3 cellular contexts compared by ENCODE assay signal in genomic region chr22:39469681-39470461, GRCh38.
TF ChIP-seq lines count a peak whose summit lies in the region.

No MANE protein-coding gene starts in this region.

TF ChIP-seq in SK-N-SH, 30 proteins besides CTCF, POLR2A, EP300 and RAD21:
- TF ChIP-seq, protein P1, sequence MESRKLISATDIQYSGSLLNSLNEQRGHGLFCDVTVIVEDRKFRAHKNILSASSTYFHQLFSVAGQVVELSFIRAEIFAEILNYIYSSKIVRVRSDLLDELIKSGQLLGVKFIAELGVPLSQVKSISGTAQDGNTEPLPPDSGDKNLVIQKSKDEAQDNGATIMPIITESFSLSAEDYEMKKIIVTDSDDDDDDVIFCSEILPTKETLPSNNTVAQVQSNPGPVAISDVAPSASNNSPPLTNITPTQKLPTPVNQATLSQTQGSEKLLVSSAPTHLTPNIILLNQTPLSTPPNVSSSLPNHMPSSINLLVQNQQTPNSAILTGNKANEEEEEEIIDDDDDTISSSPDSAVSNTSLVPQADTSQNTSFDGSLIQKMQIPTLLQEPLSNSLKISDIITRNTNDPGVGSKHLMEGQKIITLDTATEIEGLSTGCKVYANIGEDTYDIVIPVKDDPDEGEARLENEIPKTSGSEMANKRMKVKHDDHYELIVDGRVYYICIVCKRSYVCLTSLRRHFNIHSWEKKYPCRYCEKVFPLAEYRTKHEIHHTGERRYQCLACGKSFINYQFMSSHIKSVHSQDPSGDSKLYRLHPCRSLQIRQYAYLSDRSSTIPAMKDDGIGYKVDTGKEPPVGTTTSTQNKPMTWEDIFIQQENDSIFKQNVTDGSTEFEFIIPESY (IDR thresholded peaks at IDR 0.05; ENCODE audit: borderline replicate concordance, low read depth) = no peak
- TF ChIP-seq TCF12 (IDR thresholded peaks at IDR 0.05) = no peak
- no peak for TF ChIP-seq FOSL2 (IDR thresholded peaks at IDR 0.05; ENCODE audit: borderline replicate concordance, low read depth)
- no peak for TF ChIP-seq RCOR1 (IDR thresholded peaks at IDR 0.05; ENCODE audit: low read length)
- no peak for TF ChIP-seq EZH2phosphoT487 (IDR thresholded peaks at IDR 0.05; ENCODE audit: borderline replicate concordance, low read depth)
- no peak for TF ChIP-seq NRF1 (IDR thresholded peaks at IDR 0.05; ENCODE audit: low read depth, low read length)
- TF ChIP-seq, protein P2, sequence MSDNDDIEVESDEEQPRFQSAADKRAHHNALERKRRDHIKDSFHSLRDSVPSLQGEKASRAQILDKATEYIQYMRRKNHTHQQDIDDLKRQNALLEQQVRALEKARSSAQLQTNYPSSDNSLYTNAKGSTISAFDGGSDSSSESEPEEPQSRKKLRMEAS (IDR thresholded peaks at IDR 0.05; ENCODE audit: low read depth) = no peak
- no peak for TF ChIP-seq MEF2A (IDR thresholded peaks at IDR 0.05; ENCODE audit: borderline replicate concordance, low read depth)

TF ChIP-seq in SK-N-SH treated with all-trans-retinoic acid at 6 μM for 48 hours, 23 proteins besides CTCF, POLR2A, EP300 and RAD21:
- TF ChIP-seq OSR1 (CRISPR knock-in tag; IDR thresholded peaks at IDR 0.05) = no peak
- TF ChIP-seq CSDC2 (CRISPR knock-in tag; IDR thresholded peaks at IDR 0.05) = no peak
- TF ChIP-seq, protein P3, sequence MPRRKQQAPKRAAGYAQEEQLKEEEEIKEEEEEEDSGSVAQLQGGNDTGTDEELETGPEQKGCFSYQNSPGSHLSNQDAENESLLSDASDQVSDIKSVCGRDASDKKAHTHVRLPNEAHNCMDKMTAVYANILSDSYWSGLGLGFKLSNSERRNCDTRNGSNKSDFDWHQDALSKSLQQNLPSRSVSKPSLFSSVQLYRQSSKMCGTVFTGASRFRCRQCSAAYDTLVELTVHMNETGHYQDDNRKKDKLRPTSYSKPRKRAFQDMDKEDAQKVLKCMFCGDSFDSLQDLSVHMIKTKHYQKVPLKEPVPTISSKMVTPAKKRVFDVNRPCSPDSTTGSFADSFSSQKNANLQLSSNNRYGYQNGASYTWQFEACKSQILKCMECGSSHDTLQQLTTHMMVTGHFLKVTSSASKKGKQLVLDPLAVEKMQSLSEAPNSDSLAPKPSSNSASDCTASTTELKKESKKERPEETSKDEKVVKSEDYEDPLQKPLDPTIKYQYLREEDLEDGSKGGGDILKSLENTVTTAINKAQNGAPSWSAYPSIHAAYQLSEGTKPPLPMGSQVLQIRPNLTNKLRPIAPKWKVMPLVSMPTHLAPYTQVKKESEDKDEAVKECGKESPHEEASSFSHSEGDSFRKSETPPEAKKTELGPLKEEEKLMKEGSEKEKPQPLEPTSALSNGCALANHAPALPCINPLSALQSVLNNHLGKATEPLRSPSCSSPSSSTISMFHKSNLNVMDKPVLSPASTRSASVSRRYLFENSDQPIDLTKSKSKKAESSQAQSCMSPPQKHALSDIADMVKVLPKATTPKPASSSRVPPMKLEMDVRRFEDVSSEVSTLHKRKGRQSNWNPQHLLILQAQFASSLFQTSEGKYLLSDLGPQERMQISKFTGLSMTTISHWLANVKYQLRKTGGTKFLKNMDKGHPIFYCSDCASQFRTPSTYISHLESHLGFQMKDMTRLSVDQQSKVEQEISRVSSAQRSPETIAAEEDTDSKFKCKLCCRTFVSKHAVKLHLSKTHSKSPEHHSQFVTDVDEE (CRISPR knock-in tag; IDR thresholded peaks at IDR 0.05) = no peak
- TF ChIP-seq ISL1 (CRISPR knock-in tag; IDR thresholded peaks at IDR 0.05) = no peak
- no peak for TF ChIP-seq ZNF70 (CRISPR knock-in tag; IDR thresholded peaks at IDR 0.05)
- TF ChIP-seq, protein P4, sequence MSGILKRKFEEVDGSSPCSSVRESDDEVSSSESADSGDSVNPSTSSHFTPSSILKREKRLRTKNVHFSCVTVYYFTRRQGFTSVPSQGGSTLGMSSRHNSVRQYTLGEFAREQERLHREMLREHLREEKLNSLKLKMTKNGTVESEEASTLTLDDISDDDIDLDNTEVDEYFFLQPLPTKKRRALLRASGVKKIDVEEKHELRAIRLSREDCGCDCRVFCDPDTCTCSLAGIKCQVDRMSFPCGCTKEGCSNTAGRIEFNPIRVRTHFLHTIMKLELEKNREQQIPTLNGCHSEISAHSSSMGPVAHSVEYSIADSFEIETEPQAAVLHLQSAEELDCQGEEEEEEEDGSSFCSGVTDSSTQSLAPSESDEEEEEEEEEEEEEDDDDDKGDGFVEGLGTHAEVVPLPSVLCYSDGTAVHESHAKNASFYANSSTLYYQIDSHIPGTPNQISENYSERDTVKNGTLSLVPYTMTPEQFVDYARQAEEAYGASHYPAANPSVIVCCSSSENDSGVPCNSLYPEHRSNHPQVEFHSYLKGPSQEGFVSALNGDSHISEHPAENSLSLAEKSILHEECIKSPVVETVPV (CRISPR knock-in tag; IDR thresholded peaks at IDR 0.05) = no peak
- no peak for TF ChIP-seq BACH2 (CRISPR knock-in tag; IDR thresholded peaks at IDR 0.05; ENCODE audit: borderline replicate concordance)
- TF ChIP-seq ESRRG (CRISPR knock-in tag; IDR thresholded peaks at IDR 0.05) = no peak
- TF ChIP-seq TCF4 (CRISPR knock-in tag; IDR thresholded peaks at IDR 0.05; ENCODE audit: borderline replicate concordance) = no peak
- TF ChIP-seq PPARA (CRISPR knock-in tag; IDR thresholded peaks at IDR 0.05; ENCODE audit: borderline replicate concordance) = no peak
- no peak for TF ChIP-seq POU6F1 (CRISPR knock-in tag; IDR thresholded peaks at IDR 0.05; ENCODE audit: borderline replicate concordance, low read depth)
- TF ChIP-seq, protein P5, sequence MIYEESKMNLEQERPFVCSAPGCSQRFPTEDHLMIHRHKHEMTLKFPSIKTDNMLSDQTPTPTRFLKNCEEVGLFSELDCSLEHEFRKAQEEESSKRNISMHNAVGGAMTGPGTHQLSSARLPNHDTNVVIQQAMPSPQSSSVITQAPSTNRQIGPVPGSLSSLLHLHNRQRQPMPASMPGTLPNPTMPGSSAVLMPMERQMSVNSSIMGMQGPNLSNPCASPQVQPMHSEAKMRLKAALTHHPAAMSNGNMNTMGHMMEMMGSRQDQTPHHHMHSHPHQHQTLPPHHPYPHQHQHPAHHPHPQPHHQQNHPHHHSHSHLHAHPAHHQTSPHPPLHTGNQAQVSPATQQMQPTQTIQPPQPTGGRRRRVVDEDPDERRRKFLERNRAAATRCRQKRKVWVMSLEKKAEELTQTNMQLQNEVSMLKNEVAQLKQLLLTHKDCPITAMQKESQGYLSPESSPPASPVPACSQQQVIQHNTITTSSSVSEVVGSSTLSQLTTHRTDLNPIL (CRISPR knock-in tag; IDR thresholded peaks at IDR 0.05; ENCODE audit: low read depth) = no peak

TF ChIP-seq in HepG2, 621 proteins besides CTCF, POLR2A, EP300 and RAD21 (continues in another document):
- TF ChIP-seq IKZF1 (IDR thresholded peaks at IDR 0.05) = no peak
- TF ChIP-seq ZNF30 (CRISPR knock-in tag; IDR thresholded peaks at IDR 0.05) = no peak
- peak; percentile 32; the same call in 1 of the 2 replicates for TF ChIP-seq HOXD1 (CRISPR knock-in tag; IDR thresholded peaks at IDR 0.05)
- TF ChIP-seq SMAD9 (CRISPR knock-in tag; IDR thresholded peaks at IDR 0.05) = no peak
- peak; percentile 66 for TF ChIP-seq GATAD2A (CRISPR knock-in tag; IDR thresholded peaks at IDR 0.05)
- no peak; the same call in 1 of the 2 replicates for TF ChIP-seq ZNF691 (CRISPR knock-in tag; IDR thresholded peaks at IDR 0.05; ENCODE audit: borderline replicate concordance, low read depth)
- TF ChIP-seq ZUFSP (CRISPR knock-in tag; IDR thresholded peaks at IDR 0.05; ENCODE audit: borderline replicate concordance) = no peak
- no peak for TF ChIP-seq ZNF101 (CRISPR knock-in tag; IDR thresholded peaks at IDR 0.05; ENCODE audit: borderline replicate concordance, low read depth)
- TF ChIP-seq GATAD1 (CRISPR knock-in tag; IDR thresholded peaks at IDR 0.05) = 0 out of 2 replicates have a peak, but pooled peaks have one; percentile 46
- peak; percentile 20; the same call in 1 of the 2 replicates for TF ChIP-seq ZNF614 (CRISPR knock-in tag; IDR thresholded peaks at IDR 0.05; ENCODE audit: borderline replicate concordance)
- peak; percentile 30; the same call in 1 of the 2 replicates for TF ChIP-seq MAFF (IDR thresholded peaks at IDR 0.05; ENCODE audit: low read depth, low read length)
- TF ChIP-seq PAX8 (CRISPR knock-in tag; IDR thresholded peaks at IDR 0.05; ENCODE audit: borderline replicate concordance) = no peak
- no peak for TF ChIP-seq ZNF10 (CRISPR knock-in tag; IDR thresholded peaks at IDR 0.05; ENCODE audit: borderline replicate concordance, low read depth)
- TF ChIP-seq ZNF850 (CRISPR knock-in tag; conservative IDR thresholded peaks at IDR 0.05) = no peak
- no peak for TF ChIP-seq CBX2 (IDR thresholded peaks at IDR 0.05; ENCODE audit: low read depth, low read length)
- no peak for TF ChIP-seq CBX2 (CRISPR knock-in tag; IDR thresholded peaks at IDR 0.05; ENCODE audit: low read depth)
- TF ChIP-seq ZNF20 (CRISPR knock-in tag; IDR thresholded peaks at IDR 0.05) = no peak
- TF ChIP-seq HIC2 (CRISPR knock-in tag; IDR thresholded peaks at IDR 0.05; ENCODE audit: low read depth) = 0 out of 2 replicates have a peak, but pooled peaks have one; percentile 35
- TF ChIP-seq, protein P6, sequence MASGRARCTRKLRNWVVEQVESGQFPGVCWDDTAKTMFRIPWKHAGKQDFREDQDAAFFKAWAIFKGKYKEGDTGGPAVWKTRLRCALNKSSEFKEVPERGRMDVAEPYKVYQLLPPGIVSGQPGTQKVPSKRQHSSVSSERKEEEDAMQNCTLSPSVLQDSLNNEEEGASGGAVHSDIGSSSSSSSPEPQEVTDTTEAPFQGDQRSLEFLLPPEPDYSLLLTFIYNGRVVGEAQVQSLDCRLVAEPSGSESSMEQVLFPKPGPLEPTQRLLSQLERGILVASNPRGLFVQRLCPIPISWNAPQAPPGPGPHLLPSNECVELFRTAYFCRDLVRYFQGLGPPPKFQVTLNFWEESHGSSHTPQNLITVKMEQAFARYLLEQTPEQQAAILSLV (CRISPR knock-in tag; IDR thresholded peaks at IDR 0.05; ENCODE audit: borderline replicate concordance) = 0 out of 2 replicates have a peak, but pooled peaks have one; percentile 30
- 0 out of 2 replicates have a peak, but pooled peaks have one; percentile 83 for TF ChIP-seq ZSCAN31 (CRISPR knock-in tag; IDR thresholded peaks at IDR 0.05; ENCODE audit: low read depth)
- TF ChIP-seq ZNF552 (CRISPR knock-in tag; IDR thresholded peaks at IDR 0.05; ENCODE audit: borderline replicate concordance) = no peak
- TF ChIP-seq, protein P7, sequence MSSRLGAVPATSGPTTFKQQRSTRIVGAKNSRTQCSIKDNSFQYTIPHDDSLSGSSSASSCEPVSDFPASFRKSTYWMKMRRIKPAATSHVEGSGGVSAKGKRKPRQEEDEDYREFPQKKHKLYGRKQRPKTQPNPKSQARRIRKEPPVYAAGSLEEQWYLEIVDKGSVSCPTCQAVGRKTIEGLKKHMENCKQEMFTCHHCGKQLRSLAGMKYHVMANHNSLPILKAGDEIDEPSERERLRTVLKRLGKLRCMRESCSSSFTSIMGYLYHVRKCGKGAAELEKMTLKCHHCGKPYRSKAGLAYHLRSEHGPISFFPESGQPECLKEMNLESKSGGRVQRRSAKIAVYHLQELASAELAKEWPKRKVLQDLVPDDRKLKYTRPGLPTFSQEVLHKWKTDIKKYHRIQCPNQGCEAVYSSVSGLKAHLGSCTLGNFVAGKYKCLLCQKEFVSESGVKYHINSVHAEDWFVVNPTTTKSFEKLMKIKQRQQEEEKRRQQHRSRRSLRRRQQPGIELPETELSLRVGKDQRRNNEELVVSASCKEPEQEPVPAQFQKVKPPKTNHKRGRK (CRISPR knock-in tag; IDR thresholded peaks at IDR 0.05) = no peak
- no peak for TF ChIP-seq ZNF883 (CRISPR knock-in tag; IDR thresholded peaks at IDR 0.05; ENCODE audit: not compliant biosample characterization)
- no peak for TF ChIP-seq SMARCE1 (IDR thresholded peaks at IDR 0.05; ENCODE audit: borderline replicate concordance)
